Comparison of ENCODE assay signal across 1 cellular context in genomic region chr20:35447082-35447789, GRCh38.
TF ChIP-seq lines count a peak whose summit lies in the region.

No MANE protein-coding gene starts in this region.

TF ChIP-seq in HepG2, 621 proteins besides CTCF, POLR2A, EP300 and RAD21 (continued from another document and continues in another):
- TF ChIP-seq, protein P1, sequence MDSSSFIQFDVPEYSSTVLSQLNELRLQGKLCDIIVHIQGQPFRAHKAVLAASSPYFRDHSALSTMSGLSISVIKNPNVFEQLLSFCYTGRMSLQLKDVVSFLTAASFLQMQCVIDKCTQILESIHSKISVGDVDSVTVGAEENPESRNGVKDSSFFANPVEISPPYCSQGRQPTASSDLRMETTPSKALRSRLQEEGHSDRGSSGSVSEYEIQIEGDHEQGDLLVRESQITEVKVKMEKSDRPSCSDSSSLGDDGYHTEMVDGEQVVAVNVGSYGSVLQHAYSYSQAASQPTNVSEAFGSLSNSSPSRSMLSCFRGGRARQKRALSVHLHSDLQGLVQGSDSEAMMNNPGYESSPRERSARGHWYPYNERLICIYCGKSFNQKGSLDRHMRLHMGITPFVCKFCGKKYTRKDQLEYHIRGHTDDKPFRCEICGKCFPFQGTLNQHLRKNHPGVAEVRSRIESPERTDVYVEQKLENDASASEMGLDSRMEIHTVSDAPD (CRISPR knock-in tag; IDR thresholded peaks at IDR 0.05) = no peak
- TF ChIP-seq, protein P2, sequence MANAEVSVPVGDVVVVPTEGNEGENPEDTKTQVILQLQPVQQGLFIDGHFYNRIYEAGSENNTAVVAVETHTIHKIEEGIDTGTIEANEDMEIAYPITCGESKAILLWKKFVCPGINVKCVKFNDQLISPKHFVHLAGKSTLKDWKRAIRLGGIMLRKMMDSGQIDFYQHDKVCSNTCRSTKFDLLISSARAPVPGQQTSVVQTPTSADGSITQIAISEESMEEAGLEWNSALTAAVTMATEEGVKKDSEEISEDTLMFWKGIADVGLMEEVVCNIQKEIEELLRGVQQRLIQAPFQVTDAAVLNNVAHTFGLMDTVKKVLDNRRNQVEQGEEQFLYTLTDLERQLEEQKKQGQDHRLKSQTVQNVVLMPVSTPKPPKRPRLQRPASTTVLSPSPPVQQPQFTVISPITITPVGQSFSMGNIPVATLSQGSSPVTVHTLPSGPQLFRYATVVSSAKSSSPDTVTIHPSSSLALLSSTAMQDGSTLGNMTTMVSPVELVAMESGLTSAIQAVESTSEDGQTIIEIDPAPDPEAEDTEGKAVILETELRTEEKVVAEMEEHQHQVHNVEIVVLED (CRISPR knock-in tag; IDR thresholded peaks at IDR 0.05; ENCODE audit: borderline replicate concordance) = no peak
- TF ChIP-seq MED8 (CRISPR knock-in tag; IDR thresholded peaks at IDR 0.05; ENCODE audit: insufficient replicate concordance) (no peak), ZNF704 (CRISPR knock-in tag; IDR thresholded peaks at IDR 0.05; ENCODE audit: borderline replicate concordance) (no peak), PRPF4 (IDR thresholded peaks at IDR 0.05; ENCODE audit: low read depth, low read length, poor library complexity, severe bottlenecking) (peak; percentile 37), MEF2D (CRISPR knock-in tag; IDR thresholded peaks at IDR 0.05) (0 out of 2 replicates have a peak, but pooled peaks have one; percentile 50), ZKSCAN5 (CRISPR knock-in tag; IDR thresholded peaks at IDR 0.05) (no peak), FOXO4 (CRISPR knock-in tag; conservative IDR thresholded peaks at IDR 0.05) (no peak), ZNF549 (CRISPR knock-in tag; IDR thresholded peaks at IDR 0.05) (no peak), TOPORS (CRISPR knock-in tag; IDR thresholded peaks at IDR 0.05) (no peak), SMAD9 (CRISPR knock-in tag; IDR thresholded peaks at IDR 0.05) (no peak), ZNF350 (CRISPR knock-in tag; IDR thresholded peaks at IDR 0.05; ENCODE audit: borderline replicate concordance, low read depth) (peak; percentile 53; the same call in 1 of the 2 replicates), ZNF879 (CRISPR knock-in tag; IDR thresholded peaks at IDR 0.05) (no peak), ZNF264 (CRISPR knock-in tag; IDR thresholded peaks at IDR 0.05) (no peak), XBP1 (CRISPR knock-in tag; IDR thresholded peaks at IDR 0.05) (no peak), ZNF891 (CRISPR knock-in tag; IDR thresholded peaks at IDR 0.05) (no peak), ZNF691 (CRISPR knock-in tag; IDR thresholded peaks at IDR 0.05; ENCODE audit: borderline replicate concordance, low read depth) (0 out of 2 replicates have a peak, but pooled peaks have one; percentile 15), SNRNP70 (IDR thresholded peaks at IDR 0.05; ENCODE audit: low read depth, low read length) (no peak), ZBTB26 (CRISPR knock-in tag; IDR thresholded peaks at IDR 0.05; ENCODE audit: borderline replicate concordance) (peak; percentile 53; the same call in 1 of the 2 replicates), BRD4 (CRISPR knock-in tag; IDR thresholded peaks at IDR 0.05) (no peak), MAF1 (CRISPR knock-in tag; IDR thresholded peaks at IDR 0.05; ENCODE audit: borderline replicate concordance) (no peak), ZNF263 (CRISPR knock-in tag; IDR thresholded peaks at IDR 0.05) (no peak), ZNF577 (CRISPR knock-in tag; IDR thresholded peaks at IDR 0.05; ENCODE audit: borderline replicate concordance, low read depth) (no peak), KDM3A (CRISPR knock-in tag; IDR thresholded peaks at IDR 0.05; ENCODE audit: low read depth) (no peak), NFKB2 (CRISPR knock-in tag; IDR thresholded peaks at IDR 0.05; ENCODE audit: borderline replicate concordance) (no peak), MEIS1 (CRISPR knock-in tag; IDR thresholded peaks at IDR 0.05; ENCODE audit: borderline replicate concordance) (no peak), TARDBP (CRISPR knock-in tag; IDR thresholded peaks at IDR 0.05) (no peak; the same call in 1 of the 2 replicates), ZNF3 (CRISPR knock-in tag; IDR thresholded peaks at IDR 0.05) (peak; percentile 100), ZBTB40 (IDR thresholded peaks at IDR 0.05) (no peak), ZBTB40 (CRISPR knock-in tag; IDR thresholded peaks at IDR 0.05) (no peak), NR1H2 (CRISPR knock-in tag; IDR thresholded peaks at IDR 0.05; ENCODE audit: borderline replicate concordance, low read depth) (no peak), HDAC2 (CRISPR knock-in tag; IDR thresholded peaks at IDR 0.05) (peak; percentile 60; the same call in 1 of the 2 replicates), FOXM1 (CRISPR knock-in tag; IDR thresholded peaks at IDR 0.05) (no peak), RFXAP (CRISPR knock-in tag; IDR thresholded peaks at IDR 0.05; ENCODE audit: borderline replicate concordance) (no peak), MBNL3 (CRISPR knock-in tag; conservative IDR thresholded peaks at IDR 0.05) (no peak)
- TF ChIP-seq, protein P3, sequence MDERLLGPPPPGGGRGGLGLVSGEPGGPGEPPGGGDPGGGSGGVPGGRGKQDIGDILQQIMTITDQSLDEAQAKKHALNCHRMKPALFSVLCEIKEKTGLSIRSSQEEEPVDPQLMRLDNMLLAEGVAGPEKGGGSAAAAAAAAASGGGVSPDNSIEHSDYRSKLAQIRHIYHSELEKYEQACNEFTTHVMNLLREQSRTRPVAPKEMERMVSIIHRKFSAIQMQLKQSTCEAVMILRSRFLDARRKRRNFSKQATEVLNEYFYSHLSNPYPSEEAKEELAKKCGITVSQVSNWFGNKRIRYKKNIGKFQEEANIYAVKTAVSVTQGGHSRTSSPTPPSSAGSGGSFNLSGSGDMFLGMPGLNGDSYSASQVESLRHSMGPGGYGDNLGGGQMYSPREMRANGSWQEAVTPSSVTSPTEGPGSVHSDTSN (CRISPR knock-in tag; IDR thresholded peaks at IDR 0.05) = no peak
- TF ChIP-seq, protein P4, sequence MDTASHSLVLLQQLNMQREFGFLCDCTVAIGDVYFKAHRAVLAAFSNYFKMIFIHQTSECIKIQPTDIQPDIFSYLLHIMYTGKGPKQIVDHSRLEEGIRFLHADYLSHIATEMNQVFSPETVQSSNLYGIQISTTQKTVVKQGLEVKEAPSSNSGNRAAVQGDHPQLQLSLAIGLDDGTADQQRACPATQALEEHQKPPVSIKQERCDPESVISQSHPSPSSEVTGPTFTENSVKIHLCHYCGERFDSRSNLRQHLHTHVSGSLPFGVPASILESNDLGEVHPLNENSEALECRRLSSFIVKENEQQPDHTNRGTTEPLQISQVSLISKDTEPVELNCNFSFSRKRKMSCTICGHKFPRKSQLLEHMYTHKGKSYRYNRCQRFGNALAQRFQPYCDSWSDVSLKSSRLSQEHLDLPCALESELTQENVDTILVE (CRISPR knock-in tag; IDR thresholded peaks at IDR 0.05) = peak; percentile 37; the same call in 1 of the 2 replicates
- TF ChIP-seq, protein P5, sequence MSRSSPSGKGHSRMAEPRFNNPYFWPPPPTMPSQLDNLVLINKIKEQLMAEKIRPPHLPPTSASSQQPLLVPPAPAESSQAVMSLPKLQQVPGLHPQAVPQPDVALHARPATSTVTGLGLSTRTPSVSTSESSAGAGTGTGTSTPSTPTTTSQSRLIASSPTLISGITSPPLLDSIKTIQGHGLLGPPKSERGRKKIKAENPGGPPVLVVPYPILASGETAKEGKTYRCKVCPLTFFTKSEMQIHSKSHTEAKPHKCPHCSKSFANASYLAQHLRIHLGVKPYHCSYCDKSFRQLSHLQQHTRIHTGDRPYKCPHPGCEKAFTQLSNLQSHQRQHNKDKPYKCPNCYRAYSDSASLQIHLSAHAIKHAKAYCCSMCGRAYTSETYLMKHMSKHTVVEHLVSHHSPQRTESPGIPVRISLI (CRISPR knock-in tag; IDR thresholded peaks at IDR 0.05; ENCODE audit: borderline replicate concordance) = peak; percentile 49; the same call in 1 of the 2 replicates
